Comparison of ENCODE assay signal across 1 cellular context in the genomic region with DNA sequence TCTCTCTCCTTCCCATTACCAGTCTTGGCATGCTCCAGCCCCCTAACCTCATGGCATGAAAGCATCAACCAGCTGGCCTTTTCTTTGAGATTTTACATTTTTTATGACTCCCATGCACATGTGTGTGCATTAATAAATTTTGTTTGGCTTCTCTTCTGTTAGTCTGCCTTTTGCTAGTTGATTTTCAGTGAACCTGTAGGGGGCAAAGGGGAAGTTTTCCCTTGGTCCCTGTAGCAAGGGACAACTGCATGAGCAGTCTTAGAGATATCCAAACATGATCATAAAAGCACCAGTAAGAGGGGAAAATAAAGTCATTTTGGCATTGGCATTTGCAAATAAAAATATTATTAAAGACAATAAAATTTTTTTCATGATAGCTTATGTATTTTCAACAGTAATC.
TF ChIP-seq lines count a peak whose summit lies in the region.

No MANE protein-coding gene starts in this region.

TF ChIP-seq in HCT116, 20 proteins besides CTCF, POLR2A, EP300 and RAD21 (continued from another document):
- TF ChIP-seq, protein P1, sequence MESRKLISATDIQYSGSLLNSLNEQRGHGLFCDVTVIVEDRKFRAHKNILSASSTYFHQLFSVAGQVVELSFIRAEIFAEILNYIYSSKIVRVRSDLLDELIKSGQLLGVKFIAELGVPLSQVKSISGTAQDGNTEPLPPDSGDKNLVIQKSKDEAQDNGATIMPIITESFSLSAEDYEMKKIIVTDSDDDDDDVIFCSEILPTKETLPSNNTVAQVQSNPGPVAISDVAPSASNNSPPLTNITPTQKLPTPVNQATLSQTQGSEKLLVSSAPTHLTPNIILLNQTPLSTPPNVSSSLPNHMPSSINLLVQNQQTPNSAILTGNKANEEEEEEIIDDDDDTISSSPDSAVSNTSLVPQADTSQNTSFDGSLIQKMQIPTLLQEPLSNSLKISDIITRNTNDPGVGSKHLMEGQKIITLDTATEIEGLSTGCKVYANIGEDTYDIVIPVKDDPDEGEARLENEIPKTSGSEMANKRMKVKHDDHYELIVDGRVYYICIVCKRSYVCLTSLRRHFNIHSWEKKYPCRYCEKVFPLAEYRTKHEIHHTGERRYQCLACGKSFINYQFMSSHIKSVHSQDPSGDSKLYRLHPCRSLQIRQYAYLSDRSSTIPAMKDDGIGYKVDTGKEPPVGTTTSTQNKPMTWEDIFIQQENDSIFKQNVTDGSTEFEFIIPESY (IDR thresholded peaks at IDR 0.05; ENCODE audit: extremely low read depth, insufficient replicate concordance, low read length): no peak
- TF ChIP-seq FOSL1 (IDR thresholded peaks at IDR 0.05; ENCODE audit: low read depth) (no peak), TCF7L2 (IDR thresholded peaks at IDR 0.05; ENCODE audit: borderline replicate concordance, extremely low read depth, insufficient read depth, insufficient read length) (no peak), ZNF274 (IDR thresholded peaks at IDR 0.05; ENCODE audit: low read depth, low read length) (no peak), REST (IDR thresholded peaks at IDR 0.05; ENCODE audit: low read depth) (no peak), EZH2phosphoT487 (IDR thresholded peaks at IDR 0.05; ENCODE audit: borderline replicate concordance) (no peak)
- TF ChIP-seq, protein P2, sequence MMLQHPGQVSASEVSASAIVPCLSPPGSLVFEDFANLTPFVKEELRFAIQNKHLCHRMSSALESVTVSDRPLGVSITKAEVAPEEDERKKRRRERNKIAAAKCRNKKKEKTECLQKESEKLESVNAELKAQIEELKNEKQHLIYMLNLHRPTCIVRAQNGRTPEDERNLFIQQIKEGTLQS (IDR thresholded peaks at IDR 0.05): no peak
